14 cellular contexts compared by ENCODE assay signal in genomic region chr3:136343446-136343845, GRCh38.
DNase-seq lines count a peak whose midpoint lies in the region; ATAC-seq and TF ChIP-seq lines count a peak whose summit lies in the region.
"Had no signal": no experiment of that assay in that cellular context is flagged by ENCODE, and none has a peak within 500 bp of the region (broad histone marks: within the 10 kb centered on the region; RNA-seq: fewer than 3 reads in every experiment).

No MANE protein-coding gene starts in this region.

- no peak for DNase-seq in CD4-positive, alpha-beta T cell
- peak; percentile 93 for DNase-seq in LNCaP clone FGC (ENCODE audit: low read depth)
- DNase-seq in T-helper 17 cell, result no peak
- DNase-seq in mucosa of gallbladder (ENCODE audit: low spot score), result no peak
- no peak for DNase-seq in NCI-H1092 (lab: John Stamatoyannopoulos, UW)
- no peak for DNase-seq in foreskin fibroblast
- DNase-seq in HEK293T (ENCODE audit: extremely low spot score), result no peak
- DNase-seq: activated CD8-positive, alpha-beta memory T cell treated with anti-CD3 and anti-CD28 coated beads, Interleukin-2, amount 50 U/mL, for 48 hours; AML-193; NCI-H524; stimulated activated naive B cell treated with anti-CD40 and anti-IgM and Interleukin-4, amounts not matched to agents 10 μg/mL and 1 μg/mL and 100 μg/mL, for 72 hours had no signal

- no peak overlapping the region for H3K4me3 Mint-ChIP-seq in CD4-positive, alpha-beta T cell
- H3K4me3 Mint-ChIP-seq in T-helper 17 cell, result no peak overlapping the region
- H3K4me3 Mint-ChIP-seq: stimulated activated naive B cell treated with anti-CD40 and anti-IgM and Interleukin-4, amounts not matched to agents 10 μg/mL and 1 μg/mL and 100 μg/mL, for 72 hours had no signal

- peak overlapping the region; percentile 63 for H3K27ac Mint-ChIP-seq in CD4-positive, alpha-beta T cell
- peak overlapping the region; percentile 59 for H3K27ac Mint-ChIP-seq in T-helper 17 cell
- H3K27ac Mint-ChIP-seq: stimulated activated naive B cell treated with anti-CD40 and anti-IgM and Interleukin-4, amounts not matched to agents 10 μg/mL and 1 μg/mL and 100 μg/mL, for 72 hours had no signal

- POLR2A ChIA-PET in CD4-positive, alpha-beta T cell (lab: Charles Lee), result no interaction called here
- POLR2A ChIA-PET in HEK293T (lab: Yijun Ruan, JAX), result no interaction called here

- H3K4me3 ChIP-seq in LNCaP clone FGC (ENCODE audit: low read depth, low read length) (no peak overlapping the region), mucosa of rectum (ENCODE audit: low read length in 2 of 2) (peak overlapping the region in 1 of 2 donors; percentile 44), foreskin fibroblast (ENCODE audit: low read depth in 1 of 2, low read length in 2 of 2) (no peak overlapping the region)
- H3K4me3 ChIP-seq: SK-N-MC had no signal

- H3K4me1 ChIP-seq in mucosa of rectum (ENCODE audit: control insufficient read depth in 2 of 2, insufficient read depth in 2 of 2, low read length in 2 of 2), result peaks cover 16 to 19% of the 10 kb centered on the region in 2 donors

- TF ChIP-seq CTCF in CD4-positive, alpha-beta T cell (IDR thresholded peaks at IDR 0.05), result no peak
- TF ChIP-seq CTCF in LNCaP clone FGC (IDR thresholded peaks at IDR 0.05; ENCODE audit: control insufficient read depth, extremely low read depth, insufficient read depth) (no peak), foreskin fibroblast (IDR thresholded peaks at IDR 0.05; ENCODE audit: low read depth, low read length) (no peak)

- CTCF ChIA-PET in CD4-positive, alpha-beta T cell (lab: Charles Lee), result no interaction called here
- CTCF ChIA-PET in HEK293T (lab: Yijun Ruan, JAX), result interaction anchor here (0.5 kb wide), 1 partner anchor 10 kb away, joined by 3 read pairs; no protein-coding TSS in a partner anchor

- no peak overlapping the region for H3K9ac ChIP-seq in mucosa of rectum (ENCODE audit: low read depth in 1 of 2, low read length in 2 of 2)

- no peak for ATAC-seq in CD4-positive, alpha-beta T cell (ENCODE audit: poor library complexity)
- ATAC-seq in T-helper 17 cell, result no peak
- ATAC-seq: stimulated activated naive B cell treated with anti-CD40 and anti-IgM and Interleukin-4, amounts not matched to agents 10 μg/mL and 1 μg/mL and 100 μg/mL, for 72 hours had no signal

- intact Hi-C loops in CD4-positive, alpha-beta T cell (cut with DNase I, micrococcal nuclease), result no loop called here

- no peaks in the 10 kb centered on the region for H3K9me3 ChIP-seq in CD4-positive, alpha-beta T cell (ENCODE audit: control insufficient read depth, low read length)
- H3K9me3 ChIP-seq in T-helper 17 cell (ENCODE audit: control insufficient read depth, low read length, poor library complexity, severe bottlenecking) (no peaks in the 10 kb centered on the region), mucosa of rectum (ENCODE audit: control insufficient read depth in 2 of 2, low read length in 2 of 2) (no peaks in the 10 kb centered on the region)

- H3K4me1 Mint-ChIP-seq in CD4-positive, alpha-beta T cell (ENCODE audit: low read depth), result no peaks in the 10 kb centered on the region
- no peaks in the 10 kb centered on the region for H3K4me1 Mint-ChIP-seq in T-helper 17 cell
- H3K4me1 Mint-ChIP-seq: stimulated activated naive B cell treated with anti-CD40 and anti-IgM and Interleukin-4, amounts not matched to agents 10 μg/mL and 1 μg/mL and 100 μg/mL, for 72 hours had no signal

- H3K9me3 Mint-ChIP-seq in CD4-positive, alpha-beta T cell, result no peaks in the 10 kb centered on the region
- H3K9me3 Mint-ChIP-seq: stimulated activated naive B cell treated with anti-CD40 and anti-IgM and Interleukin-4, amounts not matched to agents 10 μg/mL and 1 μg/mL and 100 μg/mL, for 72 hours had no signal

- H3K27ac ChIP-seq in CD4-positive, alpha-beta T cell (ENCODE audit: low read depth, low read length), result no peak overlapping the region
- H3K27ac ChIP-seq in mucosa of rectum (ENCODE audit: low read depth in 2 of 2, low read length in 2 of 2), result peak overlapping the region; percentile 59 to 68
- H3K27ac ChIP-seq: HL-60, SK-N-MC had no signal

- no peaks in the 10 kb centered on the region for H3K27me3 Mint-ChIP-seq in CD4-positive, alpha-beta T cell
- no peaks in the 10 kb centered on the region for H3K27me3 Mint-ChIP-seq in T-helper 17 cell
- H3K27me3 Mint-ChIP-seq: stimulated activated naive B cell treated with anti-CD40 and anti-IgM and Interleukin-4, amounts not matched to agents 10 μg/mL and 1 μg/mL and 100 μg/mL, for 72 hours had no signal

- H3K36me3 ChIP-seq in mucosa of rectum (ENCODE audit: control insufficient read depth in 2 of 2, insufficient read depth in 2 of 2, low read length in 2 of 2), result peaks cover 4 to 9% of the 10 kb centered on the region in 2 donors

- no peaks in the 10 kb centered on the region for H3K27me3 ChIP-seq in CD4-positive, alpha-beta T cell (ENCODE audit: control insufficient read depth, insufficient read depth, low read length)
- H3K27me3 ChIP-seq in mucosa of rectum (ENCODE audit: control insufficient read depth in 2 of 2, insufficient read depth in 2 of 2, low read length in 2 of 2), result no peaks in the 10 kb centered on the region

- H3K36me3 Mint-ChIP-seq in CD4-positive, alpha-beta T cell (ENCODE audit: low read depth), result peaks cover 70% of the 10 kb centered on the region
- H3K36me3 Mint-ChIP-seq in T-helper 17 cell (ENCODE audit: low read depth), result no peaks in the 10 kb centered on the region

TF ChIP-seq in HEK293T, 16 proteins besides CTCF, POLR2A, EP300 and RAD21:
- no peak for TF ChIP-seq NFRKB (IDR thresholded peaks at IDR 0.05)
- TF ChIP-seq ELF4 (IDR thresholded peaks at IDR 0.05), result no peak
- TF ChIP-seq SP1 (IDR thresholded peaks at IDR 0.05), result no peak
- no peak for TF ChIP-seq PKNOX1 (IDR thresholded peaks at IDR 0.05)
- no peak for TF ChIP-seq CTBP1 (IDR thresholded peaks at IDR 0.05; ENCODE audit: borderline replicate concordance)
- no peak for TF ChIP-seq ZNF384 (IDR thresholded peaks at IDR 0.05)
- no peak for TF ChIP-seq FOXK2 (IDR thresholded peaks at IDR 0.05)
- TF ChIP-seq SUZ12 (IDR thresholded peaks at IDR 0.05), result no peak
- TF ChIP-seq BHLHE40 (IDR thresholded peaks at IDR 0.05; ENCODE audit: borderline replicate concordance), result no peak
- no peak for TF ChIP-seq L3MBTL2 (conservative IDR thresholded peaks at IDR 0.05)
- TF ChIP-seq ARNT (IDR thresholded peaks at IDR 0.05), result no peak
- no peak for TF ChIP-seq HDGF (IDR thresholded peaks at IDR 0.05; ENCODE audit: borderline replicate concordance)
- no peak for TF ChIP-seq FOXA1 (IDR thresholded peaks at IDR 0.05)
- TF ChIP-seq FOXM1 (IDR thresholded peaks at IDR 0.05; ENCODE audit: borderline replicate concordance), result no peak
- no peak for TF ChIP-seq TARDBP (IDR thresholded peaks at IDR 0.05)
- no peak for TF ChIP-seq LEF1 (IDR thresholded peaks at IDR 0.05; ENCODE audit: borderline replicate concordance)
